In genomic region chr3:98556164-98557130, GRCh38 we compare ENCODE assay signal across 10 cellular contexts. TPM values are rescaled to one million over a fixed set of nuclear protein-coding genes. Genes with fewer than 3 reads are reported as not detected.
DNase-seq lines count a peak whose midpoint lies in the region; ATAC-seq and TF ChIP-seq lines count a peak whose summit lies in the region.
"Had no signal": no experiment of that assay in that cellular context is flagged by ENCODE, and none has a peak within 500 bp of the region (broad histone marks: within the 10 kb centered on the region; RNA-seq: fewer than 3 reads in every experiment).

No MANE protein-coding gene starts in this region.

- no peak overlapping the region for H3K4me3 ChIP-seq in spleen
- no peak overlapping the region for H3K4me3 ChIP-seq in thyroid gland (replicated peaks in 1 of 3)
- no peak overlapping the region for H3K4me3 ChIP-seq in ovary

- 46 to 55% (median 50%) methylated on average over 7 of the region's 7 CpGs for whole genome bisulfite sequencing in spleen, 5 donors
- 73 to 82% methylated on average over 7 of the region's 7 CpGs for WGBS in thyroid gland, 2 donors
- 80 to 85% (median 81%) methylated on average over 7 of the region's 7 CpGs for WGBS in ovary, 3 donors

- H3K4me1 ChIP-seq in spleen (peaks cover 0 to 13% (median 0%) of the 10 kb centered on the region in 6 donors), thyroid gland (no peaks in the 10 kb centered on the region), ovary (ENCODE audit: insufficient read depth) (no peaks in the 10 kb centered on the region)
- H3K4me1 ChIP-seq: parathyroid adenoma had no signal

- TF ChIP-seq CTCF in spleen (IDR thresholded peaks at IDR 0.05 in 8 of 11, conservative IDR thresholded peaks at IDR 0.05 in 3 of 11): no peak
- no peak for TF ChIP-seq CTCF in thyroid gland (IDR thresholded peaks at IDR 0.05)
- no peak for TF ChIP-seq CTCF in ovary (IDR thresholded peaks at IDR 0.05)

- H3K27me3 ChIP-seq in spleen (replicated peaks in 1 of 7) (peaks cover 0 to 5% (median 0%) of the 10 kb centered on the region in 7 donors), thyroid gland (no peaks in the 10 kb centered on the region), ovary (no peaks in the 10 kb centered on the region)

- peak overlapping the region in 6 of 8 donors; percentile 6 to 73 (median 62) for H3K27ac ChIP-seq in spleen
- H3K27ac ChIP-seq in thyroid gland: no peak overlapping the region
- H3K27ac ChIP-seq in ovary: no peak overlapping the region
- H3K27ac ChIP-seq: parathyroid adenoma, VCaP had no signal

- H3K9me3 ChIP-seq in spleen: no peaks in the 10 kb centered on the region
- no peaks in the 10 kb centered on the region for H3K9me3 ChIP-seq in thyroid gland
- no peaks in the 10 kb centered on the region for H3K9me3 ChIP-seq in ovary

- no peaks in the 10 kb centered on the region for H3K36me3 ChIP-seq in spleen
- H3K36me3 ChIP-seq in thyroid gland: no peaks in the 10 kb centered on the region
- no peaks in the 10 kb centered on the region for H3K36me3 ChIP-seq in ovary

- ATAC-seq in GM19351 (IDR thresholded peaks at IDR 0.05; ENCODE audit: unreplicated experiment) (peak; percentile 76), HG03175 (IDR thresholded peaks at IDR 0.05; ENCODE audit: unreplicated experiment) (peak; percentile 81)

- TF ChIP-seq POLR2A in spleen (IDR thresholded peaks at IDR 0.05): no peak
- TF ChIP-seq POLR2A in thyroid gland (IDR thresholded peaks at IDR 0.05): no peak
- no peak for TF ChIP-seq POLR2A in ovary (IDR thresholded peaks at IDR 0.05)

- peak; percentile 65 to 78 for DNase-seq in activated CD4-positive, alpha-beta T cell treated with anti-CD3 and anti-CD28 coated beads, Interleukin-2, amount 50 U/mL, for 48 hours
- DNase-seq in spleen: no peak
- no peak for DNase-seq in HuH-7 (ENCODE audit: low spot score)
- no peak for DNase-seq in thyroid gland
- no peak for DNase-seq in mucosa of gallbladder (ENCODE audit: low spot score)
- no peak for DNase-seq in ovary

- intact Hi-C loops in spleen (cut with DNase I; ENCODE audit: low total_unique reads): no loop called here
- intact Hi-C loops in thyroid gland (cut with DNase I): no loop called here
- intact Hi-C loops in ovary (cut with DNase I): no loop called here

- TF ChIP-seq EP300 in ovary (IDR thresholded peaks at IDR 0.05): no peak

RNA-seq across cellular contexts. Expression of gene GPR15, which starts 24.7 kb away (rescaled TPM):
- total RNA-seq in spleen (10 to 100 TPM in 1 of 7 donors, 1 to 10 TPM in 5, not detected in 1; 1.8 to 11.9 (median 5.6) TPM), thyroid gland (not detected), mucosa of gallbladder (0.17 TPM), ovary (under 1 TPM in 1 of 7 donors, not detected in 6; 0.23 TPM)
- polyA plus RNA-seq in spleen (under 1 TPM; 0.30 to 0.86 (median 0.49) TPM), ovary (not detected)

RNA-seq across cellular contexts. Expression of gene CLDND1, which starts 33.7 kb away (rescaled TPM):
- total RNA-seq in spleen (100 to 1,000 TPM in 5 of 7 donors, 10 to 100 TPM in 2; 84.0 to 174 (median 114) TPM), thyroid gland (100 to 1,000 TPM in 2 of 4 donors, 10 to 100 TPM in 2; 70.2 to 112 (median 91.6) TPM), mucosa of gallbladder (69.4 TPM), ovary (100 to 1,000 TPM in 2 of 7 donors, 10 to 100 TPM in 5; 82.5 to 155 (median 93.4) TPM)
- polyA plus RNA-seq in spleen (10 to 100 TPM; 26.1 to 30.7 (median 28.2) TPM), ovary (10 to 100 TPM; 75.3 to 98.9 TPM)

RNA-seq across cellular contexts. Expression of gene CPOX, which starts 37.0 kb away (rescaled TPM):
- total RNA-seq in spleen (10 to 100 TPM; 14.5 to 26.0 (median 18.8) TPM), thyroid gland (10 to 100 TPM; 14.8 to 27.9 (median 26.3) TPM), mucosa of gallbladder (16.7 TPM), ovary (10 to 100 TPM; 11.2 to 19.9 (median 17.1) TPM)
- polyA plus RNA-seq in spleen (10 to 100 TPM in 2 of 3 donors, 1 to 10 TPM in 1; 9.8 to 14.8 (median 14.0) TPM), ovary (10 to 100 TPM; 10.6 to 15.2 TPM)

RNA-seq across cellular contexts. Expression of gene OR5K2, which starts 59.0 kb away (rescaled TPM):
- total RNA-seq in spleen (not detected), thyroid gland (not detected), mucosa of gallbladder (not detected), ovary (not detected)
- polyA plus RNA-seq in spleen (not detected), ovary (not detected)

Comparison
In these comparisons a context has a peak if more than half of its experiments do, and no peak if none do; other contexts are left out.
1. DNase-seq: peak in activated CD4-positive, alpha-beta T cell treated with anti-CD3 and anti-CD28 coated beads, Interleukin-2, amount 50 U/mL, for 48 hours (2 of 2); none in spleen (single experiment), HuH-7 (single experiment), thyroid gland (0 of 2), mucosa of gallbladder (single experiment) and ovary (0 of 5).
2. H3K27ac ChIP-seq: peak in spleen (6 of 8); none in thyroid gland (0 of 3) and ovary (0 of 2).